ENCODE assay signal across 17 cellular contexts in the genomic region with DNA sequence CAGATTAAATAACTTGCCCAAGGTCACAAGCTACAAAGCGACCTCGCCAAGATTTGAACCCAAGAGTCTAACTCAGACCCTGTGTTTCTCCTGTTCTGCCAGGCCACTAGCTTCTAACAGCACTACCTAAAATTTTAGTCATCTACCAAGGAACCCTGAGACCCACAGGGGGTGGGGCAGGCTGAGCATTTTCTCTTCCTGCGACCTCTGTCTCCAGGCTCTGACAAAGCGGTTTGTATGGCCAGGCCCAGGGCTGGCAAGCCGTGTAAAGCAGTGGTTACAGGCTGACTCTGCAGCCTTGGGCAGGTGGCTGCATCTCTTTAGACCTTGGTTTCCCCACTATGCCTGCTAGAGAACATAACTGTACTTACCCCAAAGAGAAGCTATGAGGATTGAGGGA. TPM values are rescaled to one million over a fixed set of nuclear protein-coding genes. Genes with fewer than 3 reads are reported as not detected.
DNase-seq lines count a peak whose midpoint lies in the region; TF ChIP-seq lines count a peak whose summit lies in the region.
"Had no signal": no experiment of that assay in that cellular context is flagged by ENCODE, and none has a peak within 500 bp of the region (broad histone marks: within the 10 kb centered on the region; RNA-seq: fewer than 3 reads in every experiment).

No MANE protein-coding gene starts in this region.

- peak overlapping the region; percentile 55 for H3K27ac Mint-ChIP-seq in T-helper 2 cell treated with Interferon-gamma antibody and Interleukin-4, amounts not matched to agents 5 μg/mL and 100 μg/mL, for 36 hours
- H3K27ac Mint-ChIP-seq: HFFc6 had no signal

- intact Hi-C loops in PC-9 (cut with micrococcal nuclease; ENCODE audit: unreplicated experiment): no loop called here

- no peaks in the 10 kb centered on the region for H4K20me1 ChIP-seq in PC-9 (ENCODE audit: insufficient read depth)

- H3K27ac ChIP-seq in PC-9: no peak overlapping the region
- H3K27ac ChIP-seq in duodenal mucosa (ENCODE audit: low read depth, low read length): no peak overlapping the region
- peak overlapping the region; percentile 96 for H3K27ac ChIP-seq in parathyroid adenoma
- H3K27ac ChIP-seq: KMS-11 had no signal

- no peaks in the 10 kb centered on the region for H3K9me3 ChIP-seq in PC-9 (ENCODE audit: insufficient read depth, low read depth)
- H3K9me3 ChIP-seq in duodenal mucosa (ENCODE audit: control insufficient read depth in 1 of 2, low read length in 2 of 2): no peaks in the 10 kb centered on the region
- H3K9me3 ChIP-seq in parathyroid adenoma (ENCODE audit: control insufficient read depth, low read length): no peaks in the 10 kb centered on the region
- H3K9me3 ChIP-seq: Caco-2 had no signal

- no peak for DNase-seq in T-helper 2 cell treated with Interferon-gamma antibody and Interleukin-4, amounts not matched to agents 5 μg/mL and 100 μg/mL, for 36 hours (ENCODE audit: low spot score)
- DNase-seq in T-helper 2 cell (no peak), PC-9 (no peak), COR-L47 (lab: John Stamatoyannopoulos, UW) (no peak), NCI-H146 (lab: John Stamatoyannopoulos, UW) (no peak), CD1c-positive myeloid dendritic cell (ENCODE audit: extremely low spot score) (no peak)
- DNase-seq: 8988T, C1 segment of cervical spinal cord, Caco-2, HFFc6, NCI-H1436, NCI-H2029 treated with DMSO at 0.1 percent for 48 hours, NCI-H510A, NCI-H774 had no signal

- H3K79me2 ChIP-seq in PC-9 (ENCODE audit: low read depth) (peaks cover 58% of the 10 kb centered on the region), parathyroid adenoma (peaks cover 91% of the 10 kb centered on the region)

- H3K9ac ChIP-seq in duodenal mucosa (ENCODE audit: low read depth in 1 of 2, low read length in 2 of 2) (peak overlapping the region; percentile 86 to 88), parathyroid adenoma (no peak overlapping the region)
- H3K9ac ChIP-seq: KMS-11 had no signal

- no peaks in the 10 kb centered on the region for H3K9me2 ChIP-seq in PC-9 (ENCODE audit: insufficient read depth)

- H3K27me3 Mint-ChIP-seq in T-helper 2 cell treated with Interferon-gamma antibody and Interleukin-4, amounts not matched to agents 5 μg/mL and 100 μg/mL, for 36 hours (ENCODE audit: low read depth): no peaks in the 10 kb centered on the region

- peaks cover 88% of the 10 kb centered on the region for H3K4me1 Mint-ChIP-seq in T-helper 2 cell treated with Interferon-gamma antibody and Interleukin-4, amounts not matched to agents 5 μg/mL and 100 μg/mL, for 36 hours (ENCODE audit: low read depth)

- TF ChIP-seq CTCF in PC-9 (conservative IDR thresholded peaks at IDR 0.05) (no peak), parathyroid adenoma (IDR thresholded peaks at IDR 0.05) (no peak)

- peak overlapping the region; percentile 30 for H3K4me3 Mint-ChIP-seq in T-helper 2 cell treated with Interferon-gamma antibody and Interleukin-4, amounts not matched to agents 5 μg/mL and 100 μg/mL, for 36 hours
- H3K4me3 Mint-ChIP-seq: HFFc6 had no signal

- CTCF ChIA-PET in PC-9 (lab: Charles Lee): interaction anchor here (0.6 to 1.8 kb wide), 3 partner anchors 47 to 266 kb away, joined by 3 to 8 read pairs (median 4); no protein-coding TSS in a partner anchor

- peaks cover 71% of the 10 kb centered on the region for H3K4me1 ChIP-seq in PC-9 (replicated peaks; ENCODE audit: insufficient read depth)
- H3K4me1 ChIP-seq in duodenal mucosa (ENCODE audit: control insufficient read depth in 1 of 2, insufficient read depth in 2 of 2, low read length in 2 of 2): peaks cover 84 to 91% of the 10 kb centered on the region in 2 donors
- H3K4me1 ChIP-seq in parathyroid adenoma: peaks cover 68% of the 10 kb centered on the region

- H3K36me3 ChIP-seq in PC-9 (ENCODE audit: low read depth) (peaks cover 4% of the 10 kb centered on the region; the same call in 1 of the 2 replicates), duodenal mucosa (ENCODE audit: control insufficient read depth in 1 of 2, insufficient read depth in 2 of 2, low read length in 2 of 2) (peaks cover 12% of the 10 kb centered on the region in 2 donors), parathyroid adenoma (ENCODE audit: control insufficient read depth, insufficient read depth, low read length) (no peaks in the 10 kb centered on the region)

- H3K9me3 Mint-ChIP-seq in T-helper 2 cell treated with Interferon-gamma antibody and Interleukin-4, amounts not matched to agents 5 μg/mL and 100 μg/mL, for 36 hours: no peaks in the 10 kb centered on the region
- H3K9me3 Mint-ChIP-seq: HFFc6 had no signal

- peaks cover 44% of the 10 kb centered on the region for H3F3A ChIP-seq in PC-9 (ENCODE audit: insufficient read depth, low read depth)

- no peak overlapping the region for H3K4me3 ChIP-seq in PC-9
- H3K4me3 ChIP-seq in duodenal mucosa (ENCODE audit: low read depth in 1 of 2, low read length in 2 of 2): peak overlapping the region; percentile 46 to 94
- H3K4me3 ChIP-seq in parathyroid adenoma (ENCODE audit: low read depth, low read length): peak overlapping the region; percentile 12

- H3K4me2 ChIP-seq in PC-9: 0 out of 2 replicates have a peak overlapping the region, but pooled peaks have one; percentile 57
- peak overlapping the region; percentile 20 for H3K4me2 ChIP-seq in parathyroid adenoma (ENCODE audit: low read length)
- H3K4me2 ChIP-seq: KMS-11 had no signal

- H3K27me3 ChIP-seq in PC-9 (ENCODE audit: insufficient read depth, low read depth): no peaks in the 10 kb centered on the region
- H3K27me3 ChIP-seq in duodenal mucosa (ENCODE audit: control insufficient read depth in 1 of 2, insufficient read depth in 2 of 2, low read length in 2 of 2): no peaks in the 10 kb centered on the region
- H3K27me3 ChIP-seq in parathyroid adenoma (ENCODE audit: control insufficient read depth, insufficient read depth, low read length): no peaks in the 10 kb centered on the region

- peaks cover 46% of the 10 kb centered on the region for H3K36me3 Mint-ChIP-seq in T-helper 2 cell treated with Interferon-gamma antibody and Interleukin-4, amounts not matched to agents 5 μg/mL and 100 μg/mL, for 36 hours (ENCODE audit: low read depth)

- POLR2A ChIA-PET in PC-9 (lab: Charles Lee; ENCODE audit: unreplicated experiment): interaction anchor here (0.6 kb wide), 1 partner anchor 174 kb away, joined by 3 read pairs; the partner anchor contains the start of gene ENDOU

- no TSS peak for BruUV-seq in PC-9 (replicated peaks; lab: Mats Ljungman, UMichigan)

- no peak overlapping the region for H2AFZ ChIP-seq in PC-9
- no peak overlapping the region for H2AFZ ChIP-seq in parathyroid adenoma

RNA-seq across cellular contexts. Expression of gene VDR, which starts 5.3 kb away (rescaled TPM):
- 7.5 and 12.3 TPM in 2 replicates for total RNA-seq in PC-9 (2021)
